In genomic region chr5:80414113-80414512, GRCh38 we compare ENCODE assay signal across 1 cellular context.
A peak's percentile ranks its signal among the peaks of the same experiment; 100 is the strongest.
TF ChIP-seq lines count a peak whose summit lies in the region.

No MANE protein-coding gene starts in this region.

TF ChIP-seq in H1, 55 proteins besides CTCF, POLR2A, EP300 and RAD21:
- TF ChIP-seq KDM5A (IDR thresholded peaks at IDR 0.05; ENCODE audit: low read length) (no peak), CEBPB (IDR thresholded peaks at IDR 0.05; ENCODE audit: low read depth, low read length) (peak; percentile 13; the same call in 1 of the 2 replicates)
